Comparison of ENCODE assay signal across 11 cellular contexts in the genomic region with DNA sequence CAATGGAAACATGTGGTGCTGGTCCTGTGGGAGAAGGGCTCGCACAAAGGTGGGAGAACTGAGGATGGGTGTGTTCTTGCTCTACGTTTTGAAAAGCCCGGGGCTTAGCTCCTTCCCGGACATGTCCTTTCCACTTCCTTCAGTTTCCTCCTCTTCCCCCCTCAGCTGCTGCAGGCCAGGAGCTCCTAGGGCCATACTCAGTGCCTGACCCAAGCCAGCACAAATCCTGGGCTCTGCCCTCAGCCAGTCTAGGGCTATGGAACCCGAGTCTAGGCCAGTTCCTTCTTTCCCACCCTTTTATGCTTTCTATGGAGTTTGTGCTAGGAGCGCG. TPM values are rescaled to one million over a fixed set of nuclear protein-coding genes. Genes with fewer than 3 reads are reported as not detected.
DNase-seq lines count a peak whose midpoint lies in the region; ATAC-seq and TF ChIP-seq lines count a peak whose summit lies in the region.
"Had no signal": no experiment of that assay in that cellular context is flagged by ENCODE, and none has a peak within 500 bp of the region (broad histone marks: within the 10 kb centered on the region; RNA-seq: fewer than 3 reads in every experiment).

No MANE protein-coding gene starts in this region.

- POLR2A ChIA-PET in GM10248 (lab: Yijun Ruan, JAX): no interaction called here

- no peak for ATAC-seq in heart right ventricle
- no peak for ATAC-seq in Right ventricle myocardium inferior
- no peak for ATAC-seq in natural killer cell treated with Interleukin-12 subunit alpha and Interleukin-12 subunit beta and Interleukin-15 and Interleukin-18, amount 100 ng/mL, for 72 hours
- no peak for ATAC-seq in GM19467 (IDR thresholded peaks at IDR 0.05; ENCODE audit: unreplicated experiment)

- H3K27ac Mint-ChIP-seq in endothelial cell (ENCODE audit: unreplicated experiment): peak overlapping the region; percentile 18
- no peak overlapping the region for H3K27ac Mint-ChIP-seq in natural killer cell treated with Interleukin-12 subunit alpha and Interleukin-12 subunit beta and Interleukin-15 and Interleukin-18, amount 100 ng/mL, for 72 hours

- H3K27me3 Mint-ChIP-seq in endothelial cell (ENCODE audit: unreplicated experiment): peaks cover 30% of the 10 kb centered on the region
- H3K27me3 Mint-ChIP-seq in natural killer cell treated with Interleukin-12 subunit alpha and Interleukin-12 subunit beta and Interleukin-15 and Interleukin-18, amount 100 ng/mL, for 72 hours: peaks cover 54 to 57% of the 10 kb centered on the region in 2 donors

- WGBS in heart right ventricle, 2 donors: 20 to 22% methylated on average over 7 of the region's 7 CpGs

- CTCF ChIA-PET in GM10248 (lab: Yijun Ruan, JAX): no interaction called here

- peaks cover 16 to 65% (median 42%) of the 10 kb centered on the region in 9 donors for H3K4me1 ChIP-seq in heart right ventricle

- H3K4me3 Mint-ChIP-seq in endothelial cell (ENCODE audit: unreplicated experiment): peak overlapping the region; percentile 78
- H3K4me3 Mint-ChIP-seq in natural killer cell treated with Interleukin-12 subunit alpha and Interleukin-12 subunit beta and Interleukin-15 and Interleukin-18, amount 100 ng/mL, for 72 hours: peak overlapping the region; percentile 18

- TF ChIP-seq CTCF in heart right ventricle (IDR thresholded peaks at IDR 0.05) (no peak), endothelial cell (IDR thresholded peaks at IDR 0.05; ENCODE audit: unreplicated experiment) (no peak), GM10248 (IDR thresholded peaks at IDR 0.05; ENCODE audit: control extremely low read depth, extremely low read depth, low read depth, missing control alignments) (no peak)

- no peaks in the 10 kb centered on the region for H3K36me3 Mint-ChIP-seq in endothelial cell (ENCODE audit: low read depth, unreplicated experiment)
- H3K36me3 Mint-ChIP-seq in natural killer cell treated with Interleukin-12 subunit alpha and Interleukin-12 subunit beta and Interleukin-15 and Interleukin-18, amount 100 ng/mL, for 72 hours: no peaks in the 10 kb centered on the region

- intact Hi-C loops in heart right ventricle (cut with DNase I): no loop called here
- intact Hi-C loops in Right ventricle myocardium inferior (cut with DNase I): no loop called here

- H3K27ac ChIP-seq in heart right ventricle: peak overlapping the region; percentile 61 to 83 (median 74)
- H3K27ac ChIP-seq: KMS-11 had no signal

- no peaks in the 10 kb centered on the region for H3K9me3 Mint-ChIP-seq in endothelial cell (ENCODE audit: unreplicated experiment)
- no peaks in the 10 kb centered on the region for H3K9me3 Mint-ChIP-seq in natural killer cell treated with Interleukin-12 subunit alpha and Interleukin-12 subunit beta and Interleukin-15 and Interleukin-18, amount 100 ng/mL, for 72 hours

- DNase-seq in heart right ventricle (no peak), Right ventricle myocardium inferior (ENCODE audit: missing footprints) (no peak), endothelial cell (ENCODE audit: low spot score) (no peak), GM10248 (ENCODE audit: extremely low spot score) (no peak), MV-4-11 (lab: John Stamatoyannopoulos, UW) (no peak)
- no peak for DNase-seq in natural killer cell treated with Interleukin-12 subunit alpha and Interleukin-12 subunit beta and Interleukin-15 and Interleukin-18, amount 100 ng/mL, for 72 hours (ENCODE audit: low spot score)
- DNase-seq in activated CD8-positive, alpha-beta memory T cell treated with anti-CD3 and anti-CD28 coated beads for 24 hours: no peak
- DNase-seq: nucleus accumbens; stimulated activated naive CD4-positive, alpha-beta T cell treated with Interleukin-2 at 50 U/mL for 16 hours had no signal

- no peaks in the 10 kb centered on the region for H3K9me3 ChIP-seq in heart right ventricle

- H3K36me3 ChIP-seq in heart right ventricle: no peaks in the 10 kb centered on the region

- H3K27me3 ChIP-seq in heart right ventricle: peaks cover 30 to 100% (median 93%) of the 10 kb centered on the region in 7 donors

- H3K4me1 Mint-ChIP-seq in endothelial cell (ENCODE audit: unreplicated experiment): peaks cover 26% of the 10 kb centered on the region
- H3K4me1 Mint-ChIP-seq in natural killer cell treated with Interleukin-12 subunit alpha and Interleukin-12 subunit beta and Interleukin-15 and Interleukin-18, amount 100 ng/mL, for 72 hours (ENCODE audit: low read depth in 2 of 2): peaks cover 6 to 14% of the 10 kb centered on the region in 2 donors

- peak overlapping the region; percentile 32 to 59 (median 54) for H3K4me3 ChIP-seq in heart right ventricle

RNA-seq across cellular contexts. Expression of a gene that starts 1.4 kb away (rescaled TPM):
- under 1 TPM; 0.17 to 0.58 (median 0.37) TPM for total RNA-seq in heart right ventricle
- 1 to 10 TPM; 1.1 to 1.9 TPM for polyA plus RNA-seq in heart right ventricle
- 0.65 TPM for total RNA-seq in Right ventricle myocardium inferior
- 2.0 TPM for total RNA-seq in endothelial cell (ENCODE audit: unreplicated experiment)
- not detected for total RNA-seq in natural killer cell treated with Interleukin-12 subunit alpha and Interleukin-12 subunit beta and Interleukin-15 and Interleukin-18, amount 100 ng/mL, for 72 hours
